ENCODE assay signal across 8 cellular contexts in the genomic region with DNA sequence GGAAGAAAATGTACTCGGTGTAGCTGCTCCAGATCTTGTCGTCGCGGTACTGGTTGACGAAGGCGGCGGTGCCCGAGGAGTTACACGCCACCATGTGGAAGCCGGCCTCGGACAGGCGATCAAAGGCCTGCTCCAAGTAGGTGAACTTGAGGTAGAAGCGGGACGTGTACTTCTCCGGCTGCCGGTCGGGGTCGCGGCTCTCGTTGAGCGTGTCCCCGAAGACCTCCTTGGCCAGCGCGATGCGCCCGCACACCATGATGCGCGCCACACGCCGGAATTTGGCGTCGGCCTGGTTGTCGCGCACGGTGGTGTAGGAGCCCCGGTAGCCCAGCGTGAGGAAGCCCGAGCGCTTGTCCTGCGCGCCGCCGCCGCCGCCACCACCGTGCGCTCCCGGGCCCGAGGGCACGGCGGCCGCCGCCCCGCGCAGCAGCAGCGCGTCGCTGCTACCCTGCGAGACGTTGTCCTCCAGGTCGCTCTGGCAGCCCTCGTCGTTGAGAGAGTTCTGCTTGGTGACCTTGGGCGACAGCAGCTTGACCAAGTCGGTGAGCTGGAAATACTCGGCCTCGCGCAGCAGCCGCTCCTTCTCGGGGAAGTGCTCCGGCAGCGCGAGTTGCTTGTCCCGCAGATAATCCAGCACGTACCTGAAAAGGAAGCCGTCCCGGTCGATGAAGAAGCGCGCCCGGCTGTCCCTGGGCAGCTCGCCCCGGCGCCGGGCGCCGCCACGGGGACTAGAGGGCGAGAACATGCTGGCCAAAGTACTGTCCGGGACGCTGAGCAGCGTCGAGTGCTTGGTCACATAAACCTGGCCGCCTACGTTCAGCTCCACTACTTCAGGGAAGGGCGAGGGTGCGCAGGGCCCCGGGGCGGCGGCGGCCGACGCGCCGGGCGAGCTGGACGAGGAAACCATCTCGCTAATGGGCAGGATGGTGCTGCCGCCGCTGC. TPM values are rescaled to one million over a fixed set of nuclear protein-coding genes. Genes with fewer than 3 reads are reported as not detected.
DNase-seq lines count a peak whose midpoint lies in the region; ATAC-seq and TF ChIP-seq lines count a peak whose summit lies in the region.

No MANE protein-coding gene starts in this region.

- TF ChIP-seq CTCF in 22Rv1 (IDR thresholded peaks at IDR 0.05) (peak; percentile 16; the same call in 1 of the 2 replicates), type B pancreatic cell (conservative IDR thresholded peaks at IDR 0.05) (peak; percentile 22)

- peaks cover 5% of the 10 kb centered on the region for H3K4me1 Mint-ChIP-seq in type B pancreatic cell (ENCODE audit: unreplicated experiment)

- H3K27me3 Mint-ChIP-seq in type B pancreatic cell: peaks cover 82% of the 10 kb centered on the region

- H3K36me3 ChIP-seq in effector memory CD4-positive, alpha-beta T cell (ENCODE audit: control insufficient read depth, insufficient read depth, low read length): no peaks in the 10 kb centered on the region
- no peaks in the 10 kb centered on the region for H3K36me3 ChIP-seq in mesenchymal stem cell (ENCODE audit: control insufficient read depth in 1 of 2, insufficient read depth in 2 of 2, low read depth in 1 of 2, low read length in 2 of 2)

- no peak overlapping the region for H2BK15ac ChIP-seq in mesenchymal stem cell (ENCODE audit: low read depth, poor library complexity, severe bottlenecking)

- no peak overlapping the region for H2BK12ac ChIP-seq in mesenchymal stem cell (ENCODE audit: low read length in 2 of 2)

- no peak overlapping the region for H3K14ac ChIP-seq in mesenchymal stem cell (ENCODE audit: low read length in 2 of 2)

- no peak overlapping the region for H2BK120ac ChIP-seq in mesenchymal stem cell (ENCODE audit: low read depth, low read length)

- peak; percentile 29 for DNase-seq in NCI-H446 treated with DMSO at 0.1 percent for 48 hours (lab: John Stamatoyannopoulos, UW)
- no peak for DNase-seq in effector memory CD4-positive, alpha-beta T cell
- peak; percentile 11 for DNase-seq in mesenchymal stem cell
- DNase-seq in type B pancreatic cell (ENCODE audit: extremely low spot score, unreplicated experiment): peak; percentile 67
- DNase-seq in EL: no peak

- H3K18ac ChIP-seq in mesenchymal stem cell (ENCODE audit: low read depth in 1 of 2, low read length in 2 of 2): no peak overlapping the region

- H3K4me3 Mint-ChIP-seq in type B pancreatic cell: peak overlapping the region; percentile 86

- H3K9me3 Mint-ChIP-seq in type B pancreatic cell: no peaks in the 10 kb centered on the region

- H3K27ac ChIP-seq in 22Rv1: peak overlapping the region; percentile 93
- H3K27ac ChIP-seq in effector memory CD4-positive, alpha-beta T cell (ENCODE audit: insufficient read depth, low read length, poor library complexity, severe bottlenecking): no peak overlapping the region
- no peak overlapping the region for H3K27ac ChIP-seq in mesenchymal stem cell (ENCODE audit: low read length, poor library complexity, severe bottlenecking)

- no peaks in the 10 kb centered on the region for H3K27me3 ChIP-seq in effector memory CD4-positive, alpha-beta T cell (replicated peaks; ENCODE audit: control insufficient read depth, insufficient read depth, low read length, poor library complexity, severe bottlenecking)
- H3K27me3 ChIP-seq in mesenchymal stem cell (ENCODE audit: control insufficient read depth in 1 of 2, insufficient read depth in 1 of 2, low read length in 2 of 2): peaks cover 22 to 61% of the 10 kb centered on the region in 2 experiments

- no peak overlapping the region for H2BK5ac ChIP-seq in mesenchymal stem cell (ENCODE audit: low read depth, low read length, poor library complexity, severe bottlenecking)

- H3K4me1 ChIP-seq in effector memory CD4-positive, alpha-beta T cell (ENCODE audit: control insufficient read depth, insufficient read depth, low read length, poor library complexity, severe bottlenecking): peaks cover 8% of the 10 kb centered on the region
- peaks cover 22% of the 10 kb centered on the region for H3K4me1 ChIP-seq in mesenchymal stem cell (ENCODE audit: control insufficient read depth, insufficient read depth, low read depth, low read length)

- WGBS in mesenchymal stem cell: under 1% methylated on average over 94 of the region's 110 CpGs

- H3K9ac ChIP-seq in mesenchymal stem cell (ENCODE audit: low read length): no peak overlapping the region

- H2AK5ac ChIP-seq in mesenchymal stem cell (ENCODE audit: low read length, severe bottlenecking): no peak overlapping the region

- H3K4ac ChIP-seq in mesenchymal stem cell (ENCODE audit: low read depth in 1 of 2, low read length in 2 of 2): no peak overlapping the region

- peak overlapping the region; percentile 39 for H3K4me3 ChIP-seq in effector memory CD4-positive, alpha-beta T cell (ENCODE audit: insufficient read depth, low read depth, low read length, poor library complexity, severe bottlenecking)
- H3K4me3 ChIP-seq in mesenchymal stem cell (ENCODE audit: insufficient read depth in 1 of 2, low read depth in 1 of 2, low read length in 2 of 2): peak overlapping the region; percentile 46 to 77

- H4K8ac ChIP-seq in mesenchymal stem cell (ENCODE audit: low read length): no peak overlapping the region

- H3K4me2 ChIP-seq in mesenchymal stem cell (ENCODE audit: low read length, poor library complexity, severe bottlenecking): peak overlapping the region; percentile 87

- no peak overlapping the region for H4K91ac ChIP-seq in mesenchymal stem cell (ENCODE audit: low read length)

- no peaks in the 10 kb centered on the region for H3K36me3 Mint-ChIP-seq in type B pancreatic cell

- H2AFZ ChIP-seq in mesenchymal stem cell (ENCODE audit: low read depth, low read length): no peak overlapping the region

- H3K9me3 ChIP-seq in effector memory CD4-positive, alpha-beta T cell (ENCODE audit: control insufficient read depth, low read length): no peaks in the 10 kb centered on the region
- no peaks in the 10 kb centered on the region for H3K9me3 ChIP-seq in mesenchymal stem cell (ENCODE audit: control insufficient read depth, low read length)

- H3K23ac ChIP-seq in mesenchymal stem cell (ENCODE audit: low read length in 2 of 2): peak overlapping the region in 1 of 2 experiments; percentile 79

- ATAC-seq in GM19351 (IDR thresholded peaks at IDR 0.05; ENCODE audit: unreplicated experiment) (peak; percentile 8), GM21390 (IDR thresholded peaks at IDR 0.05; ENCODE audit: unreplicated experiment) (no peak)

- no peaks in the 10 kb centered on the region for H3K79me1 ChIP-seq in mesenchymal stem cell (replicated peaks; ENCODE audit: low read length, poor library complexity, severe bottlenecking)

- no peak overlapping the region for H3K27ac Mint-ChIP-seq in type B pancreatic cell

RNA-seq across cellular contexts. Expression of gene KCTD8, which starts 0.8 kb away (rescaled TPM):
- not detected for polyA plus RNA-seq in mesenchymal stem cell (2013, experiment 1 of 2)
- polyA plus RNA-seq in mesenchymal stem cell (2013, experiment 2 of 2): not detected
- total RNA-seq in type B pancreatic cell (ENCODE audit: low replicate concordance): 0.85 and 0.88 TPM in 2 replicates

Comparison
In these comparisons a context has a peak if more than half of its experiments do, and no peak if none do; other contexts are left out.
1. DNase-seq: peak in NCI-H446 treated with DMSO at 0.1 percent for 48 hours (single experiment), mesenchymal stem cell (single experiment) and type B pancreatic cell (single experiment); none in effector memory CD4-positive, alpha-beta T cell (0 of 3) and EL (single experiment).